ENCODE assay signal across 12 cellular contexts in the genomic region with DNA sequence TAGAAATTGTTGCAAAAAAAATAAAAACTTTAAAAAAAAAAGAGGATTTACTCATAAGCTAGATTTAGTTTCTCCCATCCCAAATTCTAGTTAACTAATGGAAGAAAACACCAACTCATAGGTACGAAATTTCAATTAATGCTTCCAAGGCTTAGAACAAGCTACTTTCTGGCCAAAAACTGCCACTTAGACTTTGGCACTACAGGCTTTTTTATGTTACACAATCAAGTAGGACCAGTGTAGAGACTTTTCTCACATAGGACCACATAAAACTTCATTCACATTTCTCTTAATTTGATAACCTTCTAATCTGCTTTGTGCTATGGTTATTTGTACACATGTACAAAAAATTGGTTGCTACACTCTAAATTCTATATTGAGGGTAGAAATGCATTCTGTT. TPM values are rescaled to one million over a fixed set of nuclear protein-coding genes. Genes with fewer than 3 reads are reported as not detected.
DNase-seq lines count a peak whose midpoint lies in the region; ATAC-seq and TF ChIP-seq lines count a peak whose summit lies in the region.
"Had no signal": no experiment of that assay in that cellular context is flagged by ENCODE, and none has a peak within 500 bp of the region (broad histone marks: within the 10 kb centered on the region; RNA-seq: fewer than 3 reads in every experiment).

No MANE protein-coding gene starts in this region.

- no peak for TF ChIP-seq POLR2A in IMR-90 (IDR thresholded peaks at IDR 0.05; ENCODE audit: low read depth, low read length)

- H3K4me1 Mint-ChIP-seq in brain (peaks cover 64% of the 10 kb centered on the region), nephron progenitor cell (peaks cover 58% of the 10 kb centered on the region)

- TF ChIP-seq CTCF in IMR-90 (conservative IDR thresholded peaks at IDR 0.05; ENCODE audit: low read depth, low read length) (no peak), brain (conservative IDR thresholded peaks at IDR 0.05) (no peak), nephron progenitor cell (IDR thresholded peaks at IDR 0.05) (no peak)

- no peak overlapping the region for H2AK5ac ChIP-seq in IMR-90 (ENCODE audit: low read depth, low read length)

- peaks cover 29 to 66% (median 55%) of the 10 kb centered on the region in 11 experiments for H3K36me3 ChIP-seq in BLaER1 treated with 17β-estradiol and CSF1 and Interleukin-3, amounts not matched to agents 10 nM and 100 nM
- peaks cover 11% of the 10 kb centered on the region for H3K36me3 ChIP-seq in IMR-90 (ENCODE audit: control insufficient read depth, insufficient read depth, low read length)

- H3K36me3 Mint-ChIP-seq in brain, result peaks cover 32% of the 10 kb centered on the region
- peaks cover 25% of the 10 kb centered on the region for H3K36me3 Mint-ChIP-seq in nephron progenitor cell (ENCODE audit: low read depth)

- DNase-seq in IMR-90, result no peak
- DNase-seq in nephron progenitor cell, result no peak
- DNase-seq in H4 (ENCODE audit: low spot score), result no peak
- no peak for DNase-seq in Ammon's horn (ENCODE audit: low spot score)
- DNase-seq in dedifferentiated amniotic fluid mesenchymal stem cell (ENCODE audit: extremely low spot score), result no peak
- DNase-seq: activated gamma-delta T cell, NCI-H526 had no signal

- WGBS in IMR-90 (ENCODE audit: extremely low coverage in 2 of 2, insufficient read length in 1 of 2), 2 experiments, result no CpG with 5 or more reads among the region's 1 CpG

- H3K4me1 ChIP-seq in BLaER1 treated with 17β-estradiol and CSF1 and Interleukin-3, amounts not matched to agents 10 nM and 100 nM, result peaks cover 30 to 45% (median 37%) of the 10 kb centered on the region in 10 experiments
- peaks cover 9% of the 10 kb centered on the region for H3K4me1 ChIP-seq in IMR-90 (ENCODE audit: control insufficient read depth, insufficient read depth, low read length)

- peaks cover 46 to 74% (median 71%) of the 10 kb centered on the region in 11 experiments for H4K20me1 ChIP-seq in BLaER1 treated with 17β-estradiol and CSF1 and Interleukin-3, amounts not matched to agents 10 nM and 100 nM
- H4K20me1 ChIP-seq in IMR-90 (ENCODE audit: insufficient read depth, low read length), result peaks cover 50% of the 10 kb centered on the region

- no peak overlapping the region for H3K18ac ChIP-seq in IMR-90 (ENCODE audit: low read depth, low read length)

- no peak overlapping the region for H4K8ac ChIP-seq in IMR-90 (ENCODE audit: low read depth in 2 of 2, low read length in 2 of 2)

- H3K9me3 ChIP-seq in BLaER1 treated with 17β-estradiol and CSF1 and Interleukin-3, amounts not matched to agents 10 nM and 100 nM (replicated peaks in 1 of 11), result no peaks in the 10 kb centered on the region
- no peaks in the 10 kb centered on the region for H3K9me3 ChIP-seq in IMR-90 (ENCODE audit: control insufficient read depth, insufficient read depth, low read length)

- H3K27me3 ChIP-seq in BLaER1 treated with 17β-estradiol and CSF1 and Interleukin-3, amounts not matched to agents 10 nM and 100 nM, result no peaks in the 10 kb centered on the region
- no peaks in the 10 kb centered on the region for H3K27me3 ChIP-seq in IMR-90 (ENCODE audit: control insufficient read depth, insufficient read depth, low read length)

- no peak overlapping the region for H3K14ac ChIP-seq in IMR-90 (replicated peaks; ENCODE audit: low read depth, low read length)

- no peak overlapping the region for H2BK15ac ChIP-seq in IMR-90 (ENCODE audit: low read depth, low read length)

- dilution Hi-C loops in IMR-90 (cut with HindIII; ENCODE audit: low sequenced_read_pairs, unreplicated experiment), result no loop called here

- POLR2A ChIA-PET in IMR-90 (lab: Charles Lee; ENCODE audit: unreplicated experiment), result no interaction called here

- H3K23ac ChIP-seq in IMR-90 (ENCODE audit: low read depth, low read length), result no peak overlapping the region

- H3K9me1 ChIP-seq in IMR-90 (ENCODE audit: insufficient read depth, low read length), result 0 out of 2 replicates have a peak, but pooled peaks cover 3% of the 10 kb centered on the region

- H3K27me3 Mint-ChIP-seq in brain (peaks cover 14% of the 10 kb centered on the region), nephron progenitor cell (ENCODE audit: low read depth, poor library complexity) (peaks cover 10% of the 10 kb centered on the region)

- H2AFZ ChIP-seq in IMR-90 (replicated peaks; ENCODE audit: low read length, poor library complexity), result no peak overlapping the region
- H2AFZ ChIP-seq: parathyroid adenoma had no signal

- ATAC-seq in IMR-90 (ENCODE audit: low read depth) (no peak), GM19023 (IDR thresholded peaks at IDR 0.05; ENCODE audit: unreplicated experiment) (no peak)

- no peak overlapping the region for H4K5ac ChIP-seq in IMR-90 (ENCODE audit: low read depth, low read length)

- H3K56ac ChIP-seq in IMR-90 (ENCODE audit: extremely low read depth, insufficient read depth, low read length), result no peak overlapping the region

- CTCF ChIA-PET in IMR-90 (lab: Yijun Ruan, JAX), result no interaction called here

- in situ Hi-C loops in IMR-90 (cut with MboI; ENCODE audit: low sequenced_read_pairs), result no loop called here

- H2BK5ac ChIP-seq in IMR-90 (ENCODE audit: low read depth, low read length, poor library complexity, severe bottlenecking), result no peak overlapping the region

- H3K4ac ChIP-seq in IMR-90 (ENCODE audit: low read depth, low read length), result no peak overlapping the region

- peak overlapping the region; percentile 88 to 99 (median 93) for H3K4me2 ChIP-seq in BLaER1 treated with 17β-estradiol and CSF1 and Interleukin-3, amounts not matched to agents 10 nM and 100 nM
- no peak overlapping the region for H3K4me2 ChIP-seq in IMR-90 (ENCODE audit: low read depth, low read length)

- no peak overlapping the region for H2AK9ac ChIP-seq in IMR-90 (replicated peaks; ENCODE audit: low read depth, low read length, poor library complexity)

- peaks cover 7 to 33% of the 10 kb centered on the region in 2 experiments for H3K79me1 ChIP-seq in IMR-90 (ENCODE audit: low read depth in 1 of 2, low read length in 2 of 2)

- no peak overlapping the region for H2BK120ac ChIP-seq in IMR-90 (ENCODE audit: low read depth, low read length)

- H3K4me3 Mint-ChIP-seq in brain (peak overlapping the region; percentile 96 to 100 (median 99)), nephron progenitor cell (peak overlapping the region; percentile 98)

- no peak for TF ChIP-seq RAD21 in IMR-90 (IDR thresholded peaks at IDR 0.05; ENCODE audit: low read length)

- H3K27ac Mint-ChIP-seq in brain (peak overlapping the region; percentile 76 to 100 (median 80)), nephron progenitor cell (peak overlapping the region; percentile 10)

- peak overlapping the region in 1 of 11 experiments; percentile 91; a peak in 1 of 22 replicates for H3K27ac ChIP-seq in BLaER1 treated with 17β-estradiol and CSF1 and Interleukin-3, amounts not matched to agents 10 nM and 100 nM
- H3K27ac ChIP-seq in IMR-90 (ENCODE audit: insufficient read depth, low read length), result no peak overlapping the region
- H3K27ac ChIP-seq: parathyroid adenoma had no signal

- no peak overlapping the region for H4K91ac ChIP-seq in IMR-90 (ENCODE audit: insufficient read depth, low read depth, low read length)

- H3K9me3 Mint-ChIP-seq in brain (no peaks in the 10 kb centered on the region), nephron progenitor cell (no peaks in the 10 kb centered on the region)

- intact Hi-C loops in IMR-90 (cut with micrococcal nuclease), result no loop called here

- BruUV-seq in IMR-90 (replicated peaks; lab: Mats Ljungman, UMichigan), result no TSS peak

- H2BK20ac ChIP-seq in IMR-90 (ENCODE audit: low read depth, low read length), result no peak overlapping the region

- H3K9ac ChIP-seq in BLaER1 treated with 17β-estradiol and CSF1 and Interleukin-3, amounts not matched to agents 10 nM and 100 nM, result peak overlapping the region in 10 of 11 experiments; percentile 39 to 97 (median 92); a peak in 12 of 22 replicates
- H3K9ac ChIP-seq in IMR-90 (ENCODE audit: low read depth, low read length), result no peak overlapping the region
- H3K9ac ChIP-seq: parathyroid adenoma had no signal

- H3K4me3 ChIP-seq in BLaER1 treated with 17β-estradiol and CSF1 and Interleukin-3, amounts not matched to agents 10 nM and 100 nM, result peak overlapping the region in 1 of 10 experiments; percentile 83; a peak in 2 of 20 replicates
- no peak overlapping the region for H3K4me3 ChIP-seq in IMR-90 (ENCODE audit: insufficient read depth, low read depth, low read length)

TF ChIP-seq in IMR-90, 13 proteins besides CTCF, POLR2A, EP300 and RAD21:
- TF ChIP-seq CEBPB (IDR thresholded peaks at IDR 0.05; ENCODE audit: low read depth, low read length) (0 out of 2 replicates have a peak, but pooled peaks have one; percentile 13), MAZ (IDR thresholded peaks at IDR 0.05; ENCODE audit: borderline replicate concordance, low read depth, low read length) (no peak)

RNA-seq across cellular contexts. Expression of a gene that starts 3.1 kb away (rescaled TPM):
- 228 and 235 TPM in 2 replicates for total RNA-seq in IMR-90 (2012; rRNA removed)
- polyA plus RNA-seq in IMR-90 (2012; rRNA removed), result 109 and 115 TPM in 2 replicates
- 26.1 and 45.7 TPM in 2 replicates for polyA plus RNA-seq in IMR-90 (2012; cell fraction: cytosol; rRNA removed)
- 4.4 and 54.4 TPM in 2 replicates for polyA plus RNA-seq in IMR-90 (2012; cell fraction: nucleus; rRNA removed; ENCODE audit: low replicate concordance)
- 312 TPM for polyA plus RNA-seq in brain (ENCODE audit: insufficient read depth, low read depth, low replicate concordance)
- total RNA-seq in H4 (2014; rRNA removed; shearing (Covaris generic)), result 145 and 175 TPM in 2 replicates

RNA-seq across cellular contexts. Expression of a gene that starts 3.6 kb away (rescaled TPM):
- 10.9 and 18.1 TPM in 2 replicates for total RNA-seq in IMR-90 (2012; rRNA removed)
- polyA plus RNA-seq in IMR-90 (2012; rRNA removed) (8.4 and 9.3 TPM in 2 replicates), brain (ENCODE audit: insufficient read depth, low read depth, low replicate concordance) (4.1 TPM)
- polyA plus RNA-seq in IMR-90 (2012; cell fraction: cytosol; rRNA removed), result 3.1 and 4.2 TPM in 2 replicates
- polyA plus RNA-seq in IMR-90 (2012; cell fraction: nucleus; rRNA removed; ENCODE audit: low replicate concordance), result 5.4 and 15.8 TPM in 2 replicates
- 7.9 and 16.7 TPM in 2 replicates for total RNA-seq in H4 (2014; rRNA removed; shearing (Covaris generic))

RNA-seq across cellular contexts. Expression of a gene that starts 8.6 kb away (rescaled TPM):
- not detected in 2 replicates for total RNA-seq in IMR-90 (2012; rRNA removed)
- polyA plus RNA-seq in IMR-90 (2012; rRNA removed) (not detected in 2 replicates), brain (ENCODE audit: insufficient read depth, low read depth, low replicate concordance) (not detected)
- not detected in 2 replicates for polyA plus RNA-seq in IMR-90 (2012; cell fraction: cytosol; rRNA removed)
- not detected in 2 replicates for polyA plus RNA-seq in IMR-90 (2012; cell fraction: nucleus; rRNA removed; ENCODE audit: low replicate concordance)
- not detected in 2 replicates for total RNA-seq in H4 (2014; rRNA removed; shearing (Covaris generic))
- total RNA-seq: dermis microvascular lymphatic vessel endothelial cell had no signal

RNA-seq across cellular contexts. Expression of a gene that starts 34.2 kb away (rescaled TPM):
- 31.7 and 36.0 TPM in 2 replicates for total RNA-seq in IMR-90 (2012; rRNA removed)
- polyA plus RNA-seq in IMR-90 (2012; rRNA removed) (15.2 and 19.6 TPM in 2 replicates), brain (ENCODE audit: insufficient read depth, low read depth, low replicate concordance) (26.1 TPM)
- polyA plus RNA-seq in IMR-90 (2012; cell fraction: cytosol; rRNA removed), result 7.3 and 8.4 TPM in 2 replicates
- 4.1 and 21.8 TPM in 2 replicates for polyA plus RNA-seq in IMR-90 (2012; cell fraction: nucleus; rRNA removed; ENCODE audit: low replicate concordance)
- 46.1 and 47.3 TPM in 2 replicates for total RNA-seq in H4 (2014; rRNA removed; shearing (Covaris generic))
